In the genomic region with DNA sequence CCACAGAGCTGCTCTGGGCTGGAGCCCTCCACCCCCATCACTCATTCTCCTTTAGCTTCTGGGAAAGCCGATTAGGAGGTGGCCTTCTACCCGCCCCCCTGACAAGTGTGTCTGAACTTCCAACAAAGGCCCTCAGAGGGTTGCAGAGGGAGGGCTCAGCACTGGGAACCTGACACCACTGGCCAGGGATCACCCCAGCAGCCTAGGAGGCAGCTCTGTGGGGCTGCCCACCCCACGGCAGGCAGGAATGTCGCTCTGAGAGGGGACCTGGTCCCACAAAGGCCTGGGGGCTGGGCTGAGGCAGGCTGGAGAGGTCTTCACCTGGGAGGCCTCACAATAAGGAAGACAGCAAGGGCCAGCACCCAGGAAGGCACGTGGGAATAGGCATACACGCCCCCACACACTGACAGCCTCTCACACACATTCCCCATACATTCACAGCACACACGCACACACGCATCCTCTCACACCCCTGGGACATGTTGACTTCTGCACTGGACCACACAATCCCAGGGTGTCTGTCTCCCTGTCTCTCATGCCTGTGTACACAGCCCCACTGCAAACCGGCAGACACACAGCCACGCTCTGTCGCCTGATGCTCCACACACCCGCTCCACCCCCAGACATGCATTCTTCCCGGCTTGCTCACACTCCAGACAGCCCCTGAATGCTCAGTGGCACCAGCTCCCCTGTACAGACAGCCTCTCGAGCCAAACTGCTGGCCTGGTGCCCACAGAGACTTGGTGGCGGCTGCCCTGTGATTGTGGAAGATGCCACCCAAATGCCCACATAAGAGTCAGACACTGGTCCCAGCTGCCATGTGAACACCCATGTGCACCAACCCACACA, we compare ENCODE assay signal across 10 cellular contexts. TPM values are rescaled to one million over a fixed set of nuclear protein-coding genes. Genes with fewer than 3 reads are reported as not detected.
A peak's percentile ranks its signal among the peaks of the same experiment; 100 is the strongest.
DNase-seq lines count a peak whose midpoint lies in the region; ATAC-seq and TF ChIP-seq lines count a peak whose summit lies in the region.
"Had no signal": no experiment of that assay in that cellular context is flagged by ENCODE, and none has a peak within 500 bp of the region (broad histone marks: within the 10 kb centered on the region; RNA-seq: fewer than 3 reads in every experiment).

No MANE protein-coding gene starts in this region.

- no peaks in the 10 kb centered on the region for H3K36me3 ChIP-seq in mesendoderm (ENCODE audit: control insufficient read depth, insufficient read depth, low read length)

- no peak for TF ChIP-seq CTCF in astrocyte of the spinal cord (IDR thresholded peaks at IDR 0.05; ENCODE audit: low read depth, low read length)

- no peak overlapping the region for H4K8ac ChIP-seq in mesendoderm (ENCODE audit: low read depth, low read length)

- H2BK15ac ChIP-seq in mesendoderm (replicated peaks; ENCODE audit: low read depth), result no peak overlapping the region

- H3K18ac ChIP-seq in mesendoderm (ENCODE audit: low read length), result no peak overlapping the region

- H3K79me2 ChIP-seq in mesendoderm (ENCODE audit: control insufficient read depth, insufficient read depth, low read length), result no peaks in the 10 kb centered on the region

- no peak for ATAC-seq in GM18498 (IDR thresholded peaks at IDR 0.05; ENCODE audit: unreplicated experiment)
- no peak for ATAC-seq in GM19328 (IDR thresholded peaks at IDR 0.05; ENCODE audit: unreplicated experiment)

- H3K27me3 ChIP-seq in mesendoderm (ENCODE audit: insufficient read depth, low read length, poor library complexity), result no peaks in the 10 kb centered on the region

- no peak overlapping the region for H3K4me2 ChIP-seq in mesendoderm (ENCODE audit: low read length)

- H3K9ac ChIP-seq in mesendoderm (ENCODE audit: low read length), result no peak overlapping the region

- peaks cover 19% of the 10 kb centered on the region for H3K4me1 ChIP-seq in mesendoderm (ENCODE audit: control insufficient read depth, low read depth, low read length)

- H2BK5ac ChIP-seq in mesendoderm (ENCODE audit: low read length), result no peak overlapping the region

- H3K4me3 ChIP-seq in astrocyte of the spinal cord (ENCODE audit: low read depth, low read length), result no peak overlapping the region
- H3K4me3 ChIP-seq in mesendoderm (ENCODE audit: low read length), result no peak overlapping the region

- H2AK5ac ChIP-seq in mesendoderm (ENCODE audit: low read length), result no peak overlapping the region

- H3K56ac ChIP-seq in mesendoderm (ENCODE audit: low read length), result no peak overlapping the region

- no peaks in the 10 kb centered on the region for H3K79me1 ChIP-seq in mesendoderm (ENCODE audit: low read length)

- in situ Hi-C loops in Caki2 (cut with HindIII; ENCODE audit: low pct_unique_long_range_greater_than_20kb, low sequenced_read_pairs), result no loop called here
- in situ Hi-C loops in astrocyte of the spinal cord (cut with HindIII; ENCODE audit: low sequenced_read_pairs), result no loop called here

- H3K23ac ChIP-seq in mesendoderm (ENCODE audit: low read length), result peak overlapping the region; percentile 68

- DNase-seq in Caki2 (ENCODE audit: low read depth) (peak; percentile 43), LHCN-M2 (ENCODE audit: low read depth) (peak; percentile 74), astrocyte of the spinal cord (ENCODE audit: low read depth, low spot score) (peak; percentile 69), mesendoderm (peak; percentile 59), foreskin melanocyte (no peak), DMS53 treated with DMSO at 0.1 percent for 48 hours (lab: John Stamatoyannopoulos, UW; ENCODE audit: unreplicated experiment) (no peak)

- no peak overlapping the region for H4K5ac ChIP-seq in mesendoderm (ENCODE audit: low read length)

- no peak overlapping the region for H2BK120ac ChIP-seq in mesendoderm (ENCODE audit: low read depth, low read length)

- H3K4ac ChIP-seq in mesendoderm (ENCODE audit: low read depth, low read length), result no peak overlapping the region

- H3K27ac ChIP-seq in mesendoderm (ENCODE audit: low read depth, low read length), result no peak overlapping the region
- H3K27ac ChIP-seq: VCaP had no signal

- no CpG with 5 or more reads among the region's 15 CpGs for WGBS in mesendoderm (ENCODE audit: extremely low coverage, insufficient coverage, low lambda C conversion rate)

RNA-seq across cellular contexts. Expression of gene DMBX1, which starts 30.7 kb away (rescaled TPM):
- not detected in 2 replicates for total RNA-seq in Caki2 (2014; rRNA removed; shearing (Covaris generic); ENCODE audit: low replicate concordance)
- total RNA-seq in LHCN-M2 (2014; rRNA removed), result not detected in 2 replicates
- not detected for polyA plus RNA-seq in LHCN-M2 (2012)
- polyA plus RNA-seq in mesendoderm (2013, experiment 1 of 2), result 0.03 TPM
- 0.03 TPM for polyA plus RNA-seq in mesendoderm (2013, experiment 2 of 2)

RNA-seq across cellular contexts. Expression of gene KNCN, which starts 31.2 kb away (rescaled TPM):
- not detected in 2 replicates for total RNA-seq in Caki2 (2014; rRNA removed; shearing (Covaris generic); ENCODE audit: low replicate concordance)
- not detected in 2 replicates for total RNA-seq in LHCN-M2 (2014; rRNA removed)
- not detected for polyA plus RNA-seq in LHCN-M2 (2012)
- not detected for polyA plus RNA-seq in mesendoderm (2013, experiment 1 of 2)
- polyA plus RNA-seq in mesendoderm (2013, experiment 2 of 2), result not detected
- total RNA-seq: lower leg skin had no signal

Comparison
In these comparisons a context has a peak if more than half of its experiments do, and no peak if none do; other contexts are left out.
1. DNase-seq: peak in Caki2 (single experiment), LHCN-M2 (single experiment), astrocyte of the spinal cord (single experiment) and mesendoderm (single experiment); none in foreskin melanocyte (single experiment) and DMS53 treated with DMSO at 0.1 percent for 48 hours (single experiment).